18 cellular contexts compared by ENCODE assay signal in the genomic region with DNA sequence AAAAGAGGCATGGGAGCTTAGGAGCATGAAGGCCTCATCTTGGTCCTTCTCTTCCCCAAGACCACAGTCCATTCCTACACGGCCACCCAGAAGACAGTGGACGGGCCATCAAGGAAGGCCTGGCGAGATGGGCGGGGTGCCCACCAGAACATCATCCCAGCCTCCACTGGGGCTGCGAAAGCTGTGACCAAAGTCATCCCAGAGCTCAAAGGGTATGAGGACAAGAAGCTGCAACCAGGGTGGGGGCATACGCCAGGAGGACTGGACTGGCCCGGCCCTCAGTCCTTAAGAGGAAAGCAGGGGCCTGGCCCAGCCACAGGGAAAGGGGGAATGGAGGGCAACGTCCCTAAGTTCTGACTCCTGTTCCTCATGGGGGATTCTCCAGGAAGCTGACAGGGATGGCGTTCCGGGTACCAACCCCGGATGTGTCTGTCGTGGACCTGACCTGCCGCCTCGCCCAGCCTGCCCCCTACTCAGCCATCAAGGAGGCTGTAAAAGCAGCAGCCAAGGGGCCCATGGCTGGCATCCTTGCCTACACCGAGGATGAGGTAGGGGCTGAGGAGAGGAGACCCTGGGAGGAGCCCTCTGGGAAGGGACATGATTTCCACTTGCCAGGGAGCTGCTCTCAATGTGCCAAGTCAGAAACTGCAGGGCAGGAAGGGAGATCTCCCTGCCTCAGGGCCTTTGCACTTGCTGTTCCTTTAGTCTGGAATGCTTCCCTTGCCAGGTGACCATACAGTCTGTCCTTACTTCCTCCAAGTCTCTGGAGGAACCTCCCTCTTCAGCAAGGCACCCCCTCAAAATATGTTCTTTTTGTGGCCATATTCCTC. TPM values are rescaled to one million over a fixed set of nuclear protein-coding genes. Genes with fewer than 3 reads are reported as not detected.
DNase-seq lines count a peak whose midpoint lies in the region; ATAC-seq and TF ChIP-seq lines count a peak whose summit lies in the region.
"Had no signal": no experiment of that assay in that cellular context is flagged by ENCODE, and none has a peak within 500 bp of the region (broad histone marks: within the 10 kb centered on the region; RNA-seq: fewer than 3 reads in every experiment).

No MANE protein-coding gene starts in this region.

- H3K4ac ChIP-seq in neuronal stem cell (ENCODE audit: low read length): no peak overlapping the region

- H3K4me1 ChIP-seq in Karpas-422 (ENCODE audit: low read length) (peaks cover 20% of the 10 kb centered on the region), adipocyte (ENCODE audit: control insufficient read depth, insufficient read depth, low read length) (peaks cover 19% of the 10 kb centered on the region), neuronal stem cell (ENCODE audit: control insufficient read depth in 2 of 2, insufficient read depth in 1 of 2, low read depth in 1 of 2, low read length in 2 of 2) (peaks cover 5 to 8% of the 10 kb centered on the region in 2 donors), mammary epithelial cell (ENCODE audit: insufficient read depth, low read length) (peaks cover 7% of the 10 kb centered on the region)

- no TSS peak for BruUV-seq in mammary epithelial cell (replicated peaks; lab: Mats Ljungman, UMichigan)

- H3K27me3 Mint-ChIP-seq in activated CD4-positive, alpha-beta T cell treated with anti-CD3 and anti-CD28 coated beads for 36 hours: no peaks in the 10 kb centered on the region
- no peaks in the 10 kb centered on the region for H3K27me3 Mint-ChIP-seq in activated CD4-positive, alpha-beta T cell treated with anti-CD3 and anti-CD28 coated beads, Interleukin-2, amount 10 ng/mL, durations not matched to agents 7 days and 5 days

- peak overlapping the region; percentile 89; the same call in 1 of the 2 replicates for H3K9ac ChIP-seq in Karpas-422 (ENCODE audit: low read length)
- no peak overlapping the region for H3K9ac ChIP-seq in adipocyte (ENCODE audit: low read length)
- H3K9ac ChIP-seq in neuronal stem cell (ENCODE audit: low read depth, low read length, poor library complexity): no peak overlapping the region
- no peak overlapping the region for H3K9ac ChIP-seq in mammary epithelial cell (ENCODE audit: insufficient read depth, low read length)

- no peak overlapping the region for H4K91ac ChIP-seq in neuronal stem cell (ENCODE audit: low read depth, low read length, poor library complexity)

- H3K4me2 ChIP-seq in Karpas-422 (ENCODE audit: low read depth, low read length, poor library complexity, severe bottlenecking) (peak overlapping the region; percentile 99), neuronal stem cell (ENCODE audit: insufficient read depth, low read length, poor library complexity, severe bottlenecking) (no peak overlapping the region), mammary epithelial cell (ENCODE audit: insufficient read depth, low read depth, low read length) (no peak overlapping the region)

- CTCF ChIA-PET in activated CD4-positive, alpha-beta T cell treated with anti-CD3 and anti-CD28 coated beads for 36 hours (lab: Charles Lee): no interaction called here
- CTCF ChIA-PET in activated CD4-positive, alpha-beta T cell treated with anti-CD3 and anti-CD28 coated beads, Interleukin-2, amount 10 ng/mL, durations not matched to agents 7 days and 5 days (lab: Charles Lee): interaction anchor here (1.6 kb wide), 1 partner anchor 12 kb away, joined by 4 read pairs; no protein-coding TSS in a partner anchor
- CTCF ChIA-PET in mammary epithelial cell (lab: Charles Lee; ENCODE audit: low non-redundant PET): interaction anchor here (0.6 kb wide), 1 partner anchor 33 kb away, joined by 3 read pairs; no protein-coding TSS in a partner anchor

- H3K9me3 ChIP-seq in Karpas-422 (ENCODE audit: low read length): no peaks in the 10 kb centered on the region
- H3K9me3 ChIP-seq in adipocyte (ENCODE audit: control insufficient read depth, low read length): no peaks in the 10 kb centered on the region
- peaks cover 0 to 2% of the 10 kb centered on the region in 2 donors for H3K9me3 ChIP-seq in neuronal stem cell (replicated peaks in 1 of 2; ENCODE audit: control insufficient read depth in 2 of 2, insufficient read depth in 1 of 2, low read depth in 1 of 2, low read length in 2 of 2)
- H3K9me3 ChIP-seq in mammary epithelial cell (replicated peaks; ENCODE audit: insufficient read depth, low read length): no peaks in the 10 kb centered on the region
- H3K9me3 ChIP-seq: body of pancreas had no signal

- H3K36me3 Mint-ChIP-seq in activated CD4-positive, alpha-beta T cell treated with anti-CD3 and anti-CD28 coated beads for 36 hours (ENCODE audit: low read depth): peaks cover 23% of the 10 kb centered on the region
- H3K36me3 Mint-ChIP-seq in activated CD4-positive, alpha-beta T cell treated with anti-CD3 and anti-CD28 coated beads, Interleukin-2, amount 10 ng/mL, durations not matched to agents 7 days and 5 days (ENCODE audit: low read depth): peaks cover 2% of the 10 kb centered on the region

- no peak overlapping the region for H3K18ac ChIP-seq in neuronal stem cell (ENCODE audit: low read length)

- peak overlapping the region; percentile 98; the same call in 1 of the 2 replicates for H3K4me3 ChIP-seq in Karpas-422 (ENCODE audit: low read length)
- H3K4me3 ChIP-seq in adipocyte (ENCODE audit: low read length): peak overlapping the region; percentile 97
- peak overlapping the region in 1 of 2 donors; percentile 71 for H3K4me3 ChIP-seq in neuronal stem cell (ENCODE audit: low read length in 2 of 2)
- no peak overlapping the region for H3K4me3 ChIP-seq in mammary epithelial cell (replicated peaks in 1 of 3; ENCODE audit: insufficient read depth in 1 of 3, low read depth in 2 of 3, low read length in 3 of 3)
- H3K4me3 ChIP-seq: body of pancreas had no signal

- peaks cover 26% of the 10 kb centered on the region for H3K4me1 Mint-ChIP-seq in activated CD4-positive, alpha-beta T cell treated with anti-CD3 and anti-CD28 coated beads for 36 hours
- peaks cover 27% of the 10 kb centered on the region for H3K4me1 Mint-ChIP-seq in activated CD4-positive, alpha-beta T cell treated with anti-CD3 and anti-CD28 coated beads, Interleukin-2, amount 10 ng/mL, durations not matched to agents 7 days and 5 days

- H2AFZ ChIP-seq in Karpas-422 (ENCODE audit: low read length) (no peak overlapping the region), neuronal stem cell (ENCODE audit: low read length) (no peak overlapping the region), mammary epithelial cell (ENCODE audit: low read depth, low read length) (no peak overlapping the region)

- in situ Hi-C loops in mammary epithelial cell (cut with MboI; ENCODE audit: low sequenced_read_pairs in 2 of 2): loop anchor here in 1 of 2 donors (10.0 kb wide), 1 partner anchor 171 kb away; a partner anchor contains a TSS

- dilution Hi-C loops in mammary epithelial cell (cut with HindIII; ENCODE audit: low sequenced_read_pairs): no loop called here

- H2BK5ac ChIP-seq in neuronal stem cell (ENCODE audit: low read length): peak overlapping the region; percentile 54

- no peak overlapping the region for H4K8ac ChIP-seq in neuronal stem cell (ENCODE audit: low read depth, low read length)

- H3K27ac Mint-ChIP-seq in activated CD4-positive, alpha-beta T cell treated with anti-CD3 and anti-CD28 coated beads for 36 hours: no peak overlapping the region
- no peak overlapping the region for H3K27ac Mint-ChIP-seq in activated CD4-positive, alpha-beta T cell treated with anti-CD3 and anti-CD28 coated beads, Interleukin-2, amount 10 ng/mL, durations not matched to agents 7 days and 5 days

- H3K27ac ChIP-seq in Karpas-422 (ENCODE audit: low read length) (no peak overlapping the region), neuronal stem cell (replicated peaks; ENCODE audit: low read length) (no peak overlapping the region), mammary epithelial cell (ENCODE audit: insufficient read depth, low read depth, low read length) (no peak overlapping the region)

- H3K36me3 ChIP-seq in Karpas-422 (ENCODE audit: insufficient read depth, low read length) (no peaks in the 10 kb centered on the region), adipocyte (ENCODE audit: control insufficient read depth, insufficient read depth, low read length, severe bottlenecking) (peaks cover 11% of the 10 kb centered on the region), neuronal stem cell (replicated peaks in 1 of 2; ENCODE audit: control insufficient read depth in 2 of 2, insufficient read depth in 2 of 2, low read length in 2 of 2) (peaks cover 16 to 45% of the 10 kb centered on the region in 2 donors), mammary epithelial cell (ENCODE audit: insufficient read depth, low read length) (peaks cover 5% of the 10 kb centered on the region)

- no peak overlapping the region for H2AK5ac ChIP-seq in neuronal stem cell (ENCODE audit: low read depth, low read length)

- H4K20me1 ChIP-seq in Karpas-422 (ENCODE audit: insufficient read depth, low read depth, low read length) (peaks cover 17% of the 10 kb centered on the region), mammary epithelial cell (ENCODE audit: insufficient read depth, low read length) (no peaks in the 10 kb centered on the region)

- H3K79me2 ChIP-seq in Karpas-422 (ENCODE audit: low read length): peaks cover 35% of the 10 kb centered on the region
- H3K79me2 ChIP-seq in mammary epithelial cell (ENCODE audit: insufficient read depth, low read length): peaks cover 46% of the 10 kb centered on the region

- no peak overlapping the region for H3K23ac ChIP-seq in neuronal stem cell (ENCODE audit: low read depth, low read length, poor library complexity)

- intact Hi-C loops in activated CD4-positive, alpha-beta T cell treated with anti-CD3 and anti-CD28 coated beads for 36 hours (cut with DNase I, micrococcal nuclease): loop anchor here in 1 of 2 experiments (2.0 kb wide), 2 partner anchors 33 to 275 kb away; a partner anchor contains a TSS
- intact Hi-C loops in mammary epithelial cell (cut with micrococcal nuclease): loop anchor here (2.0 kb wide), 1 partner anchor 25 kb away; no protein-coding TSS in a partner anchor

- no peak for ATAC-seq in activated CD4-positive, alpha-beta T cell treated with anti-CD3 and anti-CD28 coated beads for 36 hours
- ATAC-seq in HG03159 (IDR thresholded peaks at IDR 0.05; ENCODE audit: unreplicated experiment): no peak
- ATAC-seq: body of pancreas had no signal

- H3K79me1 ChIP-seq in neuronal stem cell (ENCODE audit: low read depth, low read length): peaks cover 7% of the 10 kb centered on the region

- no CpG with 5 or more reads among the region's 15 CpGs for WGBS in neuronal stem cell (ENCODE audit: extremely low coverage in 2 of 2, insufficient read length in 2 of 2, insufficient replicate concordance in 1 of 2), 2 donors
- 94% methylated on average over 14 of the region's 15 CpGs for WGBS in mammary epithelial cell (ENCODE audit: low coverage, missing lambda C conversion rate)

- peak overlapping the region; percentile 92 for H3K4me3 Mint-ChIP-seq in activated CD4-positive, alpha-beta T cell treated with anti-CD3 and anti-CD28 coated beads for 36 hours
- H3K4me3 Mint-ChIP-seq in activated CD4-positive, alpha-beta T cell treated with anti-CD3 and anti-CD28 coated beads, Interleukin-2, amount 10 ng/mL, durations not matched to agents 7 days and 5 days: no peak overlapping the region

- H3K9me2 ChIP-seq in Karpas-422 (replicated peaks; ENCODE audit: insufficient read depth, low read length): no peaks in the 10 kb centered on the region

- no peak overlapping the region for H2BK12ac ChIP-seq in neuronal stem cell (ENCODE audit: low read length)

- H2BK15ac ChIP-seq in neuronal stem cell (ENCODE audit: low read length): no peak overlapping the region

- DNase-seq in activated CD4-positive, alpha-beta T cell treated with anti-CD3 and anti-CD28 coated beads for 36 hours: no peak
- no peak for DNase-seq in activated CD4-positive, alpha-beta T cell treated with anti-CD3 and anti-CD28 coated beads, Interleukin-2, amount 10 ng/mL, durations not matched to agents 7 days and 5 days
- DNase-seq in Karpas-422: no peak
- DNase-seq in adipocyte (ENCODE audit: low read depth): no peak
- DNase-seq in neuronal stem cell (ENCODE audit: low spot score): no peak
- DNase-seq in mammary epithelial cell: no peak
- DNase-seq in AG20443 (ENCODE audit: low spot score): no peak
- DNase-seq: activated naive CD4-positive, alpha-beta T cell; body of pancreas; cortex of kidney; NCI-H774; Right ventricle myocardium superior; T-helper 2 cell had no signal

- no peak for TF ChIP-seq CTCF in mammary epithelial cell (conservative IDR thresholded peaks at IDR 0.05 in 1 of 2, IDR thresholded peaks at IDR 0.05 in 1 of 2; ENCODE audit: extremely low read depth in 1 of 2, insufficient read depth in 1 of 2, low read depth in 1 of 2, low read length in 2 of 2)

- H3K14ac ChIP-seq in neuronal stem cell (ENCODE audit: low read length): no peak overlapping the region

- H3K27me3 ChIP-seq in Karpas-422 (ENCODE audit: low read length) (no peaks in the 10 kb centered on the region), adipocyte (replicated peaks; ENCODE audit: control insufficient read depth, insufficient read depth, low read length) (no peaks in the 10 kb centered on the region), neuronal stem cell (ENCODE audit: control insufficient read depth in 3 of 3, insufficient read depth in 3 of 3, low read depth in 1 of 3, low read length in 3 of 3) (no peaks in the 10 kb centered on the region), mammary epithelial cell (ENCODE audit: insufficient read depth, low read length) (no peaks in the 10 kb centered on the region)
- H3K27me3 ChIP-seq: body of pancreas had no signal

- POLR2A ChIA-PET in activated CD4-positive, alpha-beta T cell treated with anti-CD3 and anti-CD28 coated beads for 36 hours (lab: Charles Lee): no interaction called here
- POLR2A ChIA-PET in activated CD4-positive, alpha-beta T cell treated with anti-CD3 and anti-CD28 coated beads, Interleukin-2, amount 10 ng/mL, durations not matched to agents 7 days and 5 days (lab: Charles Lee): no interaction called here

- H2BK120ac ChIP-seq in neuronal stem cell (ENCODE audit: low read depth, low read length): no peak overlapping the region

- no peaks in the 10 kb centered on the region for H3K9me3 Mint-ChIP-seq in activated CD4-positive, alpha-beta T cell treated with anti-CD3 and anti-CD28 coated beads for 36 hours (ENCODE audit: low read depth)
- no peaks in the 10 kb centered on the region for H3K9me3 Mint-ChIP-seq in activated CD4-positive, alpha-beta T cell treated with anti-CD3 and anti-CD28 coated beads, Interleukin-2, amount 10 ng/mL, durations not matched to agents 7 days and 5 days

RNA-seq across cellular contexts. Expression of a gene that starts 1.9 kb away (rescaled TPM):
- total RNA-seq in activated CD4-positive, alpha-beta T cell treated with anti-CD3 and anti-CD28 coated beads for 36 hours: 10 to 100 TPM; 73.1 to 73.8 TPM
- 10 to 100 TPM; 42.5 to 43.8 TPM for total RNA-seq in activated CD4-positive, alpha-beta T cell treated with anti-CD3 and anti-CD28 coated beads, Interleukin-2, amount 10 ng/mL, durations not matched to agents 7 days and 5 days
- total RNA-seq in Karpas-422 (2014; rRNA removed; shearing (Covaris generic); ENCODE audit: low replicate concordance): 125 and 126 TPM in 2 replicates
- 86.7 TPM for polyA plus RNA-seq in neuronal stem cell (2013, experiment 1 of 2)
- 90.3 TPM for polyA plus RNA-seq in neuronal stem cell (2013, experiment 2 of 2)
- 10 to 100 TPM; 79.4 to 99.0 TPM for total RNA-seq in mammary epithelial cell
- polyA plus RNA-seq in mammary epithelial cell: 145 TPM
- 124 TPM for polyA minus RNA-seq in mammary epithelial cell

RNA-seq across cellular contexts. Expression of a gene that starts 10.2 kb away (rescaled TPM):
- total RNA-seq in activated CD4-positive, alpha-beta T cell treated with anti-CD3 and anti-CD28 coated beads for 36 hours: not detected
- total RNA-seq in activated CD4-positive, alpha-beta T cell treated with anti-CD3 and anti-CD28 coated beads, Interleukin-2, amount 10 ng/mL, durations not matched to agents 7 days and 5 days: not detected
- total RNA-seq in Karpas-422 (2014; rRNA removed; shearing (Covaris generic); ENCODE audit: low replicate concordance): not detected in 2 replicates
- polyA plus RNA-seq in neuronal stem cell (2013, experiment 1 of 2): 0.03 TPM
- not detected for polyA plus RNA-seq in neuronal stem cell (2013, experiment 2 of 2)
- total RNA-seq in mammary epithelial cell: not detected
- not detected for polyA plus RNA-seq in mammary epithelial cell
- not detected for polyA minus RNA-seq in mammary epithelial cell
- total RNA-seq: A172, body of pancreas, epithelial cell of proximal tubule, myocyte, Right ventricle myocardium superior had no signal

RNA-seq across cellular contexts. Expression of a gene that starts 15.4 kb away (rescaled TPM):
- not detected for total RNA-seq in activated CD4-positive, alpha-beta T cell treated with anti-CD3 and anti-CD28 coated beads for 36 hours
- not detected for total RNA-seq in activated CD4-positive, alpha-beta T cell treated with anti-CD3 and anti-CD28 coated beads, Interleukin-2, amount 10 ng/mL, durations not matched to agents 7 days and 5 days
- total RNA-seq in Karpas-422 (2014; rRNA removed; shearing (Covaris generic); ENCODE audit: low replicate concordance): 0.25 TPM in 1 of 2 replicates, not detected in the other
- polyA plus RNA-seq in neuronal stem cell (2013, experiment 1 of 2): 0.06 TPM
- polyA plus RNA-seq in neuronal stem cell (2013, experiment 2 of 2): 0.10 TPM
- 1 to 10 TPM in 1 of 2 donors, under 1 TPM in 1; 0.17 to 2.9 TPM for total RNA-seq in mammary epithelial cell
- 2.3 TPM for polyA plus RNA-seq in mammary epithelial cell
- polyA minus RNA-seq in mammary epithelial cell: not detected
- total RNA-seq: A172, body of pancreas, epithelial cell of proximal tubule, myocyte, Right ventricle myocardium superior had no signal

RNA-seq across cellular contexts. Expression of a gene that starts 20.0 kb away (rescaled TPM):
- total RNA-seq in activated CD4-positive, alpha-beta T cell treated with anti-CD3 and anti-CD28 coated beads for 36 hours: not detected
- not detected for total RNA-seq in activated CD4-positive, alpha-beta T cell treated with anti-CD3 and anti-CD28 coated beads, Interleukin-2, amount 10 ng/mL, durations not matched to agents 7 days and 5 days
- 0.37 and 0.40 TPM in 2 replicates for total RNA-seq in Karpas-422 (2014; rRNA removed; shearing (Covaris generic); ENCODE audit: low replicate concordance)
- polyA plus RNA-seq in neuronal stem cell (2013, experiment 1 of 2): 0.04 TPM
- 0.03 TPM for polyA plus RNA-seq in neuronal stem cell (2013, experiment 2 of 2)
- not detected for total RNA-seq in mammary epithelial cell
- polyA plus RNA-seq in mammary epithelial cell: not detected
- polyA minus RNA-seq in mammary epithelial cell: not detected
- total RNA-seq: A172, epithelial cell of proximal tubule, lower leg skin, myocyte, Right ventricle myocardium superior had no signal

RNA-seq across cellular contexts. Expression of a gene that starts 30.0 kb away (rescaled TPM):
- 1 to 10 TPM; 1.1 to 1.3 TPM for total RNA-seq in activated CD4-positive, alpha-beta T cell treated with anti-CD3 and anti-CD28 coated beads for 36 hours
- total RNA-seq in activated CD4-positive, alpha-beta T cell treated with anti-CD3 and anti-CD28 coated beads, Interleukin-2, amount 10 ng/mL, durations not matched to agents 7 days and 5 days: not detected
- total RNA-seq in Karpas-422 (2014; rRNA removed; shearing (Covaris generic); ENCODE audit: low replicate concordance): 5.0 and 9.3 TPM in 2 replicates
- 155 TPM for polyA plus RNA-seq in neuronal stem cell (2013, experiment 1 of 2)
- 142 TPM for polyA plus RNA-seq in neuronal stem cell (2013, experiment 2 of 2)
- 100 to 1,000 TPM; 127 to 237 TPM for total RNA-seq in mammary epithelial cell
- 212 TPM for polyA plus RNA-seq in mammary epithelial cell
- polyA minus RNA-seq in mammary epithelial cell: 74.9 TPM

Comparison
In these comparisons a context has a peak if more than half of its experiments do, and no peak if none do; other contexts are left out.
1. H3K4me3 ChIP-seq: peak in Karpas-422 (single experiment) and adipocyte (single experiment); none in mammary epithelial cell (0 of 3).